Comparison of ENCODE assay signal across 8 cellular contexts in the genomic region with DNA sequence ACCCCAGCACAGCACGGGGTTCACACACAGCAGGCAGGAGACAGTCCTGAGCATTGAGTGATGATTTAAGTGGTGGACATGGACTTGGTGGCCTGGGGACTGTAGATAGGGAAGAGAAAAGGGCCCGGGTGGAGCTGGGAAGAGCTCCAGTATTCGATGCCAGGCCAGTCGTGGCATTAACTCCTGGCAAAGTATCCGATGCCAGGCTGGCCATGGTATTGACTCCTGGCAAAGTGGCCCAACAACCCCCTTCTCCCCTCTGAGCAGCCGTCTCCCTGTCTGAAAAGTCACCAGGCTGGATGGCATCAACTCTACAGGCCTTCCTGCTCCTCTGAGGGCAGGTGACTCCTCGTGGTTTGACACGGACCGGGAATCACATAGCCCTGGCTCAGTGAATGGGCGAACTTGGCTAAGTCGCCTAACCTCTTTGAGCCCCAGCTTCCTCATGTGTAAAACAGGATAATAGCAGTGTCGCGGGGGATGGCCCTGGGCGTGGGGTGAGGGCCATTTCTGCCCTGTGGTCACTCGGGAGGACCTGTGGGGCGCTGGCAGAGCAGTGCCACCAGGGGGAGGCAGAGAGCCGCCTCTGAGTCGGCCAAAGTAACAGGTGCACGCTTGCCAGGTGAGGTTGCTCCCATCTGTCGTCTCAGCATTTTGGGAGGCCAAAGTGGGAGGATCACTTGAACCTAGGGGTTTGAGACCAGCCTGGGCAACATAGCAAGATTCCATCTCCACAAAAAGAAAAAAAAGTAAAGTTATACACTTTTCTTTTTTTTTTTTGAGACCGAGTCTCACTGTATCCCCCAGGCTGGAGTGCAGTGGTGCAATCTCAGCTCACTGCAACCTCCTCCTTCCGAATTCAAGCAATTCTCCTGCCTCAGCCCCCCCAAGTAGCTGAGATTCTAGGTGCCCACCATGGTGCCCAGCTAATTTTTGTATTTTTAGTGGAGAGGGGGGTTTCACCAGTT. TPM values are rescaled to one million over a fixed set of nuclear protein-coding genes. Genes with fewer than 3 reads are reported as not detected.
DNase-seq lines count a peak whose midpoint lies in the region; ATAC-seq and TF ChIP-seq lines count a peak whose summit lies in the region.

No MANE protein-coding gene starts in this region.

- no peaks in the 10 kb centered on the region for H3K27me3 ChIP-seq in smooth muscle cell (ENCODE audit: low read depth)

- 38% methylated on average over 21 of the region's 22 CpGs for WGBS in smooth muscle cell (ENCODE audit: low lambda C conversion rate)

- no peak overlapping the region for H3K27ac ChIP-seq in smooth muscle cell (ENCODE audit: low read depth)

- no peak overlapping the region for H3K4me3 ChIP-seq in smooth muscle cell

- DNase-seq in D341Med (ENCODE audit: low spot score): peak; percentile 76
- DNase-seq in T-helper 22 cell (ENCODE audit: low read depth): peak; percentile 43
- DNase-seq in amniotic epithelial cell (ENCODE audit: low read depth): peak; percentile 9
- peak; percentile 62 for DNase-seq in hepatic stellate cell (ENCODE audit: low spot score)
- DNase-seq in smooth muscle cell (lab: John Stamatoyannopoulos, UW; ENCODE audit: unreplicated experiment): peak; percentile 25

- H4K20me1 ChIP-seq in smooth muscle cell (ENCODE audit: low read depth): peaks cover 4% of the 10 kb centered on the region

- no peaks in the 10 kb centered on the region for H3K36me3 ChIP-seq in smooth muscle cell (ENCODE audit: low read depth)

- no peaks in the 10 kb centered on the region for H3K9me3 ChIP-seq in smooth muscle cell (replicated peaks; ENCODE audit: low read depth)

- TF ChIP-seq CTCF in LNCAP (IDR thresholded peaks at IDR 0.05): peak; percentile 98
- peak; percentile 100 for TF ChIP-seq CTCF in smooth muscle cell (IDR thresholded peaks at IDR 0.05; ENCODE audit: borderline replicate concordance, insufficient read depth, poor library complexity, severe bottlenecking)

- no peak overlapping the region for H3K9ac ChIP-seq in smooth muscle cell (ENCODE audit: low read depth)

- H3K4me1 ChIP-seq in smooth muscle cell (ENCODE audit: low read depth): peaks cover 6% of the 10 kb centered on the region

- peaks cover 4% of the 10 kb centered on the region for H3F3A ChIP-seq in smooth muscle cell (ENCODE audit: low read depth)

- no peaks in the 10 kb centered on the region for H3K79me2 ChIP-seq in smooth muscle cell (ENCODE audit: low read depth)

- H3K4me2 ChIP-seq in smooth muscle cell: no peak overlapping the region

- H2AFZ ChIP-seq in smooth muscle cell (ENCODE audit: low read depth): no peak overlapping the region

- no peak for ATAC-seq in HG02852 (IDR thresholded peaks at IDR 0.05; ENCODE audit: unreplicated experiment)
- ATAC-seq in HG02763 (IDR thresholded peaks at IDR 0.05; ENCODE audit: unreplicated experiment): no peak

RNA-seq across cellular contexts. Expression of a gene that starts 5.7 kb away (rescaled TPM):
- 40.2 and 45.7 TPM in 2 replicates for total RNA-seq in smooth muscle cell
- 56.8 and 72.2 TPM in 2 replicates for polyA plus RNA-seq in smooth muscle cell

RNA-seq across cellular contexts. Expression of a gene that starts 48.9 kb away (rescaled TPM):
- 2.8 and 6.5 TPM in 2 replicates for total RNA-seq in smooth muscle cell
- polyA plus RNA-seq in smooth muscle cell: 7.7 and 10.9 TPM in 2 replicates

RNA-seq across cellular contexts. Expression of a gene that starts 57.3 kb away (rescaled TPM):
- 7.8 and 13.2 TPM in 2 replicates for total RNA-seq in smooth muscle cell
- polyA plus RNA-seq in smooth muscle cell: 7.2 and 11.4 TPM in 2 replicates

Comparison
In these comparisons a context has a peak if more than half of its experiments do, and no peak if none do; other contexts are left out.
1. DNase-seq: peak in every context shown above with its lines; median percentile 76 in D341Med; 62 in hepatic stellate cell; 43 in T-helper 22 cell; 25 in smooth muscle cell; 9 in amniotic epithelial cell.